In the genomic region with DNA sequence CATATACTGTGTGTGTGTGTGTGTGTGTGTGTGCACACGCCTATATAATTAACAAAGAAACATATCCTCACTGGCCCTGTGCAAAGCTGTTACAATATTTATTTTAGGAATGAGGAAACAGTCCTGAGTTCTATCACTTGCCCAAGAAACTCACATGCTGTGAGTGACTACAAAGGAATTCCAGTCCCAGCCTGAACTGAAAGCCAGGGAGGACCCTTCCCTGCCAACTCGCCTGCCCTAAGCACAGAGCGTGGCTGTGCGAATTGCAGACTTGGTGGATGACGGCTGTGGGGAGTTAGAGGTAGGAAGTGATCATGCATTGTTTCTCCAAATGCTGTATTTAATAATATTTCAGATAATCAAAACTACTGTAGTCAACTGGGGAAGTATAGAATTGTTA, we compare ENCODE assay signal across 12 cellular contexts. TPM values are rescaled to one million over a fixed set of nuclear protein-coding genes. Genes with fewer than 3 reads are reported as not detected.
DNase-seq lines count a peak whose midpoint lies in the region; ATAC-seq, FAIRE-seq and TF ChIP-seq lines count a peak whose summit lies in the region.
"Had no signal": no experiment of that assay in that cellular context is flagged by ENCODE, and none has a peak within 500 bp of the region (broad histone marks: within the 10 kb centered on the region; RNA-seq: fewer than 3 reads in every experiment).

No MANE protein-coding gene starts in this region.

- no TSS peak for BruUV-seq in HepG2 (replicated peaks; lab: Mats Ljungman, UMichigan)

- POLR2A ChIA-PET in HepG2 (lab: Yijun Ruan, JAX), result no interaction called here

- no peak for TF ChIP-seq RAD21 in HepG2 (CRISPR knock-in tag; IDR thresholded peaks at IDR 0.05)

- FAIRE-seq in HepG2 (lab: Jason Lieb, UNC), result no peak

- DNase-seq in AG20443 (ENCODE audit: low spot score) (peak; percentile 62), LoVo (ENCODE audit: low spot score) (peak; percentile 14), body of pancreas (peak in 2 of 4 donors; percentile 26 to 30), HepG2 (ENCODE audit: low spot score) (peak; percentile 34), activated gamma-delta T cell treated with Interleukin-2 at 50 U/mL for 16 hours (no peak), NCI-H748 treated with DMSO at 0.1 percent for 48 hours (lab: John Stamatoyannopoulos, UW) (no peak), NCI-H2029 treated with DMSO at 0.1 percent for 48 hours (lab: John Stamatoyannopoulos, UW) (no peak)
- DNase-seq: dermis blood vessel endothelial cell, DMS79 treated with DMSO at 0.1 percent for 48 hours, T1000 had no signal

- H3K9ac ChIP-seq in HepG2 (ENCODE audit: insufficient read depth, low read depth, low read length), result no peak overlapping the region

- H3K36me3 ChIP-seq in body of pancreas (replicated peaks in 1 of 2; ENCODE audit: insufficient read depth in 1 of 2, low read depth in 2 of 2) (no peaks in the 10 kb centered on the region), HepG2 (replicated peaks in 1 of 2; ENCODE audit: control insufficient read depth in 1 of 2, insufficient read depth in 2 of 2, low read length in 2 of 2) (no peaks in the 10 kb centered on the region)
- H3K36me3 ChIP-seq: neutrophil had no signal

- in situ Hi-C loops in HepG2 (cut with HindIII; ENCODE audit: extremely low pct_ligation_motif_present, low pct_unique_long_range_greater_than_20kb), result no loop called here

- CTCF ChIA-PET in HepG2 (lab: Yijun Ruan, JAX; ENCODE audit: low intra/inter-chr PET ratio, low total read pairs), result no interaction called here

- no peaks in the 10 kb centered on the region for H4K20me1 ChIP-seq in HepG2 (ENCODE audit: insufficient read depth, low read length)

- TF ChIP-seq POLR2A in body of pancreas (IDR thresholded peaks at IDR 0.05) (no peak), HepG2 (IDR thresholded peaks at IDR 0.05; ENCODE audit: insufficient read depth in 1 of 2, low read depth in 2 of 2, low read length in 2 of 2) (no peak)

- peak; percentile 50 for ATAC-seq in body of pancreas
- peak; percentile 45; the same call in 1 of the 3 replicates for ATAC-seq in HepG2
- ATAC-seq in HG03196 (IDR thresholded peaks at IDR 0.05; ENCODE audit: unreplicated experiment), result no peak

- H3K4me1 ChIP-seq in body of pancreas (no peaks in the 10 kb centered on the region), HepG2 (ENCODE audit: insufficient read depth, low read length) (no peaks in the 10 kb centered on the region)

- no peak overlapping the region for H2AFZ ChIP-seq in HepG2 (ENCODE audit: low read length)

- TF ChIP-seq CTCF in body of pancreas (IDR thresholded peaks at IDR 0.05) (no peak), HepG2 (CRISPR knock-in tag; IDR thresholded peaks at IDR 0.05) (no peak)

- no peaks in the 10 kb centered on the region for H3K27me3 ChIP-seq in body of pancreas
- H3K27me3 ChIP-seq in HepG2 (ENCODE audit: control insufficient read depth in 1 of 2, insufficient read depth in 2 of 2, low read length in 2 of 2), result peaks cover 4 to 24% of the 10 kb centered on the region in 2 experiments; a peak in 4 of 5 replicates

- intact Hi-C loops in body of pancreas (cut with DNase I) (no loop called here), HepG2 (cut with micrococcal nuclease; ENCODE audit: unreplicated experiment) (no loop called here)

- TF ChIP-seq EP300 in HepG2 (IDR thresholded peaks at IDR 0.05; ENCODE audit: low read depth in 2 of 2, low read length in 2 of 2) (no peak), HepG2 (CRISPR knock-in tag; IDR thresholded peaks at IDR 0.05; ENCODE audit: borderline replicate concordance) (no peak)

- H3K4me3 ChIP-seq in body of pancreas (no peak overlapping the region), HepG2 (replicated peaks in 1 of 3; ENCODE audit: insufficient read depth in 1 of 3, low read depth in 2 of 3, low read length in 3 of 3) (no peak overlapping the region)

- H3K9me3 ChIP-seq in body of pancreas (no peaks in the 10 kb centered on the region), HepG2 (ENCODE audit: low read length) (no peaks in the 10 kb centered on the region)
- H3K9me3 ChIP-seq: neutrophil had no signal

- H3K27ac ChIP-seq in body of pancreas, result no peak overlapping the region
- H3K27ac ChIP-seq in HepG2 (ENCODE audit: extremely low read length, insufficient read depth, low read length), result no peak overlapping the region
- H3K27ac ChIP-seq: neutrophil had no signal

- H3K79me2 ChIP-seq in HepG2 (ENCODE audit: insufficient read depth, low read length), result no peaks in the 10 kb centered on the region

- WGBS in body of pancreas, 2 donors, result 50 to 64% methylated on average over 5 of the region's 5 CpGs
- 4% methylated on average over 5 of the region's 5 CpGs for WGBS in HepG2 (ENCODE audit: low lambda C conversion rate)

- no peak overlapping the region for H3K4me2 ChIP-seq in HepG2 (ENCODE audit: low read depth, low read length)

TF ChIP-seq in HepG2, 621 proteins besides CTCF, POLR2A, EP300 and RAD21:
- no peak for TF ChIP-seq RXRA (CRISPR knock-in tag; IDR thresholded peaks at IDR 0.05)
- peak; percentile 55 for TF ChIP-seq BHLHE40 (IDR thresholded peaks at IDR 0.05; ENCODE audit: low read length)

RNA-seq across cellular contexts. Expression of gene CD5, which starts 26.4 kb away (rescaled TPM):
- under 1 TPM; 0.33 to 0.52 TPM for total RNA-seq in body of pancreas
- total RNA-seq in HepG2 (2016; rRNA removed; fragmentation: Illumina TruSeq; extraction: Trizol), result not detected in 2 replicates
- total RNA-seq in HepG2 (2016; cell fraction: cytosol; rRNA removed; fragmentation: Illumina TruSeq; extraction: Trizol; ENCODE audit: low read depth), result not detected in 2 replicates
- total RNA-seq in HepG2 (2016; cell fraction: insoluble cytoplasmic fraction; rRNA removed; fragmentation: Illumina TruSeq; extraction: Trizol), result not detected in 2 replicates
- total RNA-seq in HepG2 (2016; cell fraction: membrane; rRNA removed; fragmentation: Illumina TruSeq; extraction: Trizol), result not detected in 2 replicates
- not detected in 2 replicates for total RNA-seq in HepG2 (2016; cell fraction: nucleus; rRNA removed; fragmentation: Illumina TruSeq; extraction: Trizol)
- not detected in 2 replicates for polyA plus RNA-seq in HepG2 (2011; rRNA removed)
- not detected in 2 replicates for polyA plus RNA-seq in HepG2 (2011; cell fraction: cytosol; rRNA removed)
- not detected in 2 replicates for polyA plus RNA-seq in HepG2 (2011; cell fraction: nucleus; rRNA removed)
- not detected in 2 replicates for polyA plus RNA-seq in HepG2 (2012)
- polyA plus RNA-seq in HepG2 (2016; cell fraction: cytosol; fragmentation: Illumina TruSeq; extraction: Trizol; ENCODE audit: low read depth), result not detected in 2 replicates
- not detected in 2 replicates for polyA plus RNA-seq in HepG2 (2016; cell fraction: insoluble cytoplasmic fraction; fragmentation: Illumina TruSeq; extraction: Trizol; ENCODE audit: low read depth)
- polyA plus RNA-seq in HepG2 (2016; cell fraction: membrane; fragmentation: Illumina TruSeq; extraction: Trizol; ENCODE audit: low read depth), result not detected in 2 replicates
- not detected in 2 replicates for polyA plus RNA-seq in HepG2 (2016; cell fraction: nucleus; fragmentation: Illumina TruSeq; extraction: Trizol; ENCODE audit: insufficient read depth, low read depth)
- not detected in 2 replicates for polyA minus RNA-seq in HepG2 (2011; rRNA and poly(A)+ RNA removed; ENCODE audit: low replicate concordance)
- polyA minus RNA-seq in HepG2 (2011; cell fraction: cytosol; rRNA and poly(A)+ RNA removed), result not detected in 2 replicates
- polyA minus RNA-seq in HepG2 (2011; cell fraction: nucleus; rRNA and poly(A)+ RNA removed), result not detected in 2 replicates
- total RNA-seq: dermis blood vessel endothelial cell had no signal

Comparison
In these comparisons a context has a peak if more than half of its experiments do, and no peak if none do; other contexts are left out.
1. DNase-seq: peak in AG20443 (single experiment), LoVo (single experiment) and HepG2 (single experiment); none in activated gamma-delta T cell treated with Interleukin-2 at 50 U/mL for 16 hours (single experiment), NCI-H748 treated with DMSO at 0.1 percent for 48 hours (single experiment) and NCI-H2029 treated with DMSO at 0.1 percent for 48 hours (single experiment).